Comparison of ENCODE assay signal across 8 cellular contexts in genomic region chr11:110296226-110297081, GRCh38. TPM values are rescaled to one million over a fixed set of nuclear protein-coding genes. Genes with fewer than 3 reads are reported as not detected.
A peak's percentile ranks its signal among the peaks of the same experiment; 100 is the strongest.
DNase-seq lines count a peak whose midpoint lies in the region; ATAC-seq, FAIRE-seq and TF ChIP-seq lines count a peak whose summit lies in the region.

Gene RDX (minus strand): TSS chr11:110296614. CDS start chr11:110279692, 16,922 bp downstream.

- no TSS peak for BruUV-seq in A673 (replicated peaks; lab: Mats Ljungman, UMichigan)

- H3K4me1 Mint-ChIP-seq in chondrocyte (ENCODE audit: low read depth): peaks cover 48% of the 10 kb centered on the region

- intact Hi-C loops in A673 (cut with micrococcal nuclease; ENCODE audit: unreplicated experiment) (loop anchor here (2.0 to 5.0 kb wide), 2 partner anchors 58 to 136 kb away; no protein-coding TSS in a partner anchor), kidney (cut with DNase I) (no loop called here)

- peak within 1 kb of the TSS; percentile 90 for H3K4me3 Mint-ChIP-seq in chondrocyte (ENCODE audit: unreplicated experiment)

- peaks cover 20% of the 10 kb centered on the region for H3K4me1 ChIP-seq in A673 (ENCODE audit: insufficient read depth, low read length, poor library complexity, severe bottlenecking)
- peaks cover 13 to 24% of the 10 kb centered on the region in 2 donors for H3K4me1 ChIP-seq in kidney (ENCODE audit: control insufficient read depth in 1 of 2, insufficient read depth in 1 of 2, low read depth in 1 of 2, low read length in 2 of 2)

- H3K27ac ChIP-seq in A673 (ENCODE audit: low read depth, low read length, poor library complexity, severe bottlenecking): peak within 1 kb of the TSS; percentile 97
- H3K27ac ChIP-seq in kidney (ENCODE audit: low read depth in 2 of 2, low read length in 2 of 2): peak within 1 kb of the TSS; percentile 94 to 96

- CTCF ChIA-PET in A673 (lab: Charles Lee): interaction anchor here (0.6 to 1.5 kb wide), 2 partner anchors 95 to 354 kb away, joined by 3 to 4 read pairs; no protein-coding TSS in a partner anchor

- DNase-seq in A673 (ENCODE audit: low spot score) (peak; percentile 97), NCI-H2171 (lab: John Stamatoyannopoulos, UW) (peak; percentile 95), chondrocyte (ENCODE audit: low spot score) (peak; percentile 95), kidney (peak; percentile 93)
- DNase-seq in stimulated activated CD4-positive, alpha-beta T cell treated with anti-CD3 and anti-CD28 coated beads, Interleukin-15, amount 100 ng/mL, for 1 hour (ENCODE audit: low read depth in 1 of 2, low spot score in 1 of 2): peak; percentile 31 to 54

- H3K4me3 ChIP-seq in A673 (ENCODE audit: low read depth, low read length, poor library complexity, severe bottlenecking) (peak within 1 kb of the TSS; percentile 86), kidney (ENCODE audit: low read length in 2 of 2) (peak within 1 kb of the TSS; percentile 82 to 90)

- H3K9me3 ChIP-seq in A673 (ENCODE audit: low read depth, low read length, poor library complexity, severe bottlenecking) (no peaks in the 10 kb centered on the region), kidney (ENCODE audit: control insufficient read depth in 1 of 2, low read length in 2 of 2) (no peaks in the 10 kb centered on the region)

- peak within 1 kb of the TSS; percentile 85 to 91 for H3K9ac ChIP-seq in kidney (ENCODE audit: low read length in 2 of 2)

- POLR2A ChIA-PET in A673 (lab: Charles Lee; ENCODE audit: low non-redundant PET): interaction anchor here (0.6 to 1.1 kb wide), 3 partner anchors 18 to 1845 kb away, joined by 3 to 8 read pairs (median 5); no protein-coding TSS in a partner anchor

- H3K27me3 ChIP-seq in A673 (replicated peaks; ENCODE audit: insufficient read depth, low read depth, low read length, poor library complexity): no peaks in the 10 kb centered on the region

- ATAC-seq in GM18511 (IDR thresholded peaks at IDR 0.05; ENCODE audit: unreplicated experiment): peak; percentile 78
- peak; percentile 61 for ATAC-seq in HG02973 (IDR thresholded peaks at IDR 0.05; ENCODE audit: unreplicated experiment)
- peak; percentile 52 to 71 for ATAC-seq in activated CD4-positive, CD25-positive, alpha-beta regulatory T cell treated with anti-CD3 and anti-CD28 coated beads, Interleukin-2, amount 50 U/mL, for 24 hours

- TF ChIP-seq CTCF in A673 (conservative IDR thresholded peaks at IDR 0.05; ENCODE audit: low read depth, low read length) (no peak), chondrocyte (IDR thresholded peaks at IDR 0.05) (peak; percentile 34), kidney (IDR thresholded peaks at IDR 0.05; ENCODE audit: borderline replicate concordance, extremely low read depth, insufficient read depth) (peak; percentile 4)

- no peaks in the 10 kb centered on the region for H3K9me3 Mint-ChIP-seq in chondrocyte (ENCODE audit: low read depth)

- no peaks in the 10 kb centered on the region for H3K36me3 Mint-ChIP-seq in chondrocyte (ENCODE audit: low read depth)

- no peaks in the 10 kb centered on the region for H3K27me3 Mint-ChIP-seq in chondrocyte (ENCODE audit: low read depth)

- H3K36me3 ChIP-seq in A673 (ENCODE audit: insufficient read depth, low read length, poor library complexity, severe bottlenecking) (peaks cover 5% of the 10 kb centered on the region), kidney (ENCODE audit: control insufficient read depth in 1 of 2, insufficient read depth in 2 of 2, low read length in 2 of 2) (no peaks in the 10 kb centered on the region)

- FAIRE-seq in kidney (lab: Jason Lieb, UNC): no peak

- H3K27ac Mint-ChIP-seq in chondrocyte (ENCODE audit: unreplicated experiment): peak within 1 kb of the TSS; percentile 92

RNA-seq across cellular contexts. Expression of gene RDX, which starts in this region (rescaled TPM):
- 381 and 395 TPM in 2 replicates for total RNA-seq in A673 (2021)
- total RNA-seq in chondrocyte: 149 to 173 TPM (median 152 TPM) in 3 replicates
- 97.3 TPM for total RNA-seq in kidney
- polyA plus RNA-seq in kidney (ENCODE audit: insufficient read depth, low read depth, low replicate concordance): 28.0 TPM

Comparison
In these comparisons a context has a peak if more than half of its experiments do, and no peak if none do; other contexts are left out.
1. Peak in every context shown above with its lines: DNase-seq, ATAC-seq, H3K4me3 ChIP-seq and H3K27ac ChIP-seq.
2. DNase-seq: peak in every context shown above with its lines; median percentile 97 in A673; 95 in NCI-H2171; 95 in chondrocyte; 93 in kidney; 42 in stimulated activated CD4-positive, alpha-beta T cell treated with anti-CD3 and anti-CD28 coated beads, Interleukin-15, amount 100 ng/mL, for 1 hour.